11 cellular contexts compared by ENCODE assay signal in the genomic region with DNA sequence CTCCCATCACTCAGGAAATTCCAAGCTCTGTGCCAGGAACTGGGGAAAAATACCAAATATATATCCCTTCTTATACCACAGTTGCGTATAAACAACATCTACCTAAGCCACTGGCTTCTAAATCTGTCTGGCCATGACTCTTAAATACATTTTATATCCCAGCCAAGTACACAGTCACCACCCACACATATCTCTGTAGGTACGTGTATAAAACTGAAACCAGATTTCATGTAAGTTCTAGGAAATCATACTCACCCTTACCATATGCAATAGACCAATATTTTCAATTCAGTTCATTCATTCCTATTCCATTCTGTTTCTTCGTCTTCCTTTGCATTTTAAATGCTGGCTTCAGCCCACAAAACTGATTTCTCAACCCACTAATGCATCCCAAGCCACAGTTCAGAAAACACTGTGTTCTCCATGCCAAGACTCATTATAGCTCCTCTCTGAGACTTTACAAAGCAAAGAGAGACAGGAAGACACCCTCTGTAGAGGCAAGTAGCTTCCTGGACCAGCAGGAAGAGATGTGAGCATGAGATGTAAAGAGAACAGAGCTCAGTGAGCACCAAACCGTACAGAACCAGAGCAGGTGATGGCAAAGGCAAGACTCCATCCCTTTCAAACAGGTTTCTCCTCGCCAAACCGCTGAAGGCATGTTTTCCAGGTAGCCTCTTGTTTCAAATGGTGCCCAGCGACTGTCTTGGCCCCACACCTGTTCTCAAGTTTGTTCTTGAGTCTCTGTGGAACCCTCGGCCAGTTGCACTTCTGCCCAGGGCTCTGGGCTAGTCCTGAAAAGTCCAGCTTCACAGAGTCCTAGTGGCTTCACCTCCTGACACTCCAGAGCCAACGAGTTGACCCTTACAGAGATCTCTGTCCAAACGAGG. TPM values are rescaled to one million over a fixed set of nuclear protein-coding genes. Genes with fewer than 3 reads are reported as not detected.
DNase-seq lines count a peak whose midpoint lies in the region; ATAC-seq and TF ChIP-seq lines count a peak whose summit lies in the region.
"Had no signal": no experiment of that assay in that cellular context is flagged by ENCODE, and none has a peak within 500 bp of the region (broad histone marks: within the 10 kb centered on the region; RNA-seq: fewer than 3 reads in every experiment).

No MANE protein-coding gene starts in this region.

- H3K27me3 ChIP-seq in neuronal stem cell (ENCODE audit: control insufficient read depth in 3 of 3, insufficient read depth in 3 of 3, low read depth in 1 of 3, low read length in 3 of 3): no peaks in the 10 kb centered on the region
- no peaks in the 10 kb centered on the region for H3K27me3 ChIP-seq in tibial nerve
- H3K27me3 ChIP-seq: neural progenitor cell had no signal

- H4K91ac ChIP-seq in neuronal stem cell (ENCODE audit: low read depth, low read length, poor library complexity): no peak overlapping the region

- H2AFZ ChIP-seq in neuronal stem cell (ENCODE audit: low read length): peak overlapping the region; percentile 47
- H2AFZ ChIP-seq: neural progenitor cell had no signal

- no peak overlapping the region for H4K8ac ChIP-seq in neuronal stem cell (ENCODE audit: low read depth, low read length)

- no CpG with 5 or more reads among the region's 10 CpGs for WGBS in neuronal stem cell (ENCODE audit: extremely low coverage in 2 of 2, insufficient read length in 2 of 2, insufficient replicate concordance in 1 of 2), 2 donors
- WGBS in tibial nerve, 2 donors: 66 to 69% methylated on average over 10 of the region's 10 CpGs

- DNase-seq in ELR (ENCODE audit: low read depth) (peak; percentile 52), RWPE1 (ENCODE audit: low spot score) (no peak), cardiac fibroblast (ENCODE audit: low read depth in 2 of 2) (peak; percentile 42 to 50), neuronal stem cell (ENCODE audit: low spot score) (no peak), tibial nerve (ENCODE audit: low spot score in 2 of 2) (no peak)
- DNase-seq: effector CD4-positive, alpha-beta T cell; trophoblast cell had no signal

- TF ChIP-seq EP300 in tibial nerve (IDR thresholded peaks at IDR 0.05): no peak

- H3K9ac ChIP-seq in neuronal stem cell (ENCODE audit: low read depth, low read length, poor library complexity): no peak overlapping the region
- H3K9ac ChIP-seq: neural progenitor cell had no signal

- no peak for TF ChIP-seq POLR2A in tibial nerve (IDR thresholded peaks at IDR 0.05)

- no peaks in the 10 kb centered on the region for H3K36me3 ChIP-seq in neuronal stem cell (replicated peaks in 1 of 2; ENCODE audit: control insufficient read depth in 2 of 2, insufficient read depth in 2 of 2, low read length in 2 of 2)
- no peaks in the 10 kb centered on the region for H3K36me3 ChIP-seq in tibial nerve
- H3K36me3 ChIP-seq: neural progenitor cell had no signal

- H2BK120ac ChIP-seq in neuronal stem cell (ENCODE audit: low read depth, low read length): no peak overlapping the region

- no peak overlapping the region for H3K18ac ChIP-seq in neuronal stem cell (ENCODE audit: low read length)

- H3K9me3 ChIP-seq in neuronal stem cell (replicated peaks in 1 of 2; ENCODE audit: control insufficient read depth in 2 of 2, insufficient read depth in 1 of 2, low read depth in 1 of 2, low read length in 2 of 2): no peaks in the 10 kb centered on the region
- H3K9me3 ChIP-seq in tibial nerve: peaks cover 0 to 4% (median 0%) of the 10 kb centered on the region in 4 donors

- no peak overlapping the region for H3K23ac ChIP-seq in neuronal stem cell (ENCODE audit: low read depth, low read length, poor library complexity)

- no peak for TF ChIP-seq CTCF in RWPE1 (conservative IDR thresholded peaks at IDR 0.05; ENCODE audit: low read depth)
- TF ChIP-seq CTCF in cardiac fibroblast (IDR thresholded peaks at IDR 0.05; ENCODE audit: low read depth, low read length): no peak
- no peak for TF ChIP-seq CTCF in tibial nerve (IDR thresholded peaks at IDR 0.05)

- no peak overlapping the region for H2BK12ac ChIP-seq in neuronal stem cell (ENCODE audit: low read length)

- H3K14ac ChIP-seq in neuronal stem cell (ENCODE audit: low read length): no peak overlapping the region

- H3K4me3 ChIP-seq in cardiac fibroblast (replicated peaks in 1 of 2; ENCODE audit: low read depth in 2 of 2, low read length in 2 of 2) (no peak overlapping the region), neuronal stem cell (ENCODE audit: low read length in 2 of 2) (no peak overlapping the region), tibial nerve (no peak overlapping the region)
- H3K4me3 ChIP-seq: neural progenitor cell had no signal

- H2AK5ac ChIP-seq in neuronal stem cell (ENCODE audit: low read depth, low read length): no peak overlapping the region

- no peak overlapping the region for H3K4me2 ChIP-seq in neuronal stem cell (ENCODE audit: insufficient read depth, low read length, poor library complexity, severe bottlenecking)
- H3K4me2 ChIP-seq: neural progenitor cell had no signal

- H3K4me1 ChIP-seq in neuronal stem cell (ENCODE audit: control insufficient read depth in 2 of 2, insufficient read depth in 1 of 2, low read depth in 1 of 2, low read length in 2 of 2) (peaks cover 0 to 3% of the 10 kb centered on the region in 2 donors), tibial nerve (peaks cover 0 to 15% (median 2%) of the 10 kb centered on the region in 4 donors)
- H3K4me1 ChIP-seq: neural progenitor cell had no signal

- no peak overlapping the region for H2BK15ac ChIP-seq in neuronal stem cell (ENCODE audit: low read length)

- H3K4ac ChIP-seq in neuronal stem cell (ENCODE audit: low read length): no peak overlapping the region

- H3K27ac ChIP-seq in RWPE1: peak overlapping the region; percentile 73
- no peak overlapping the region for H3K27ac ChIP-seq in neuronal stem cell (replicated peaks; ENCODE audit: low read length)
- H3K27ac ChIP-seq in tibial nerve: no peak overlapping the region
- H3K27ac ChIP-seq: neural progenitor cell had no signal

- POLR2A ChIA-PET in RWPE1 (lab: Yijun Ruan, JAX; ENCODE audit: low non-redundant PET): no interaction called here

- H3K79me1 ChIP-seq in neuronal stem cell (ENCODE audit: low read depth, low read length): no peaks in the 10 kb centered on the region

- no peak overlapping the region for H2BK5ac ChIP-seq in neuronal stem cell (ENCODE audit: low read length)

- ATAC-seq in GM21723 (IDR thresholded peaks at IDR 0.05; ENCODE audit: unreplicated experiment) (no peak), GM18517 (IDR thresholded peaks at IDR 0.05; ENCODE audit: unreplicated experiment) (no peak), HG03571 (IDR thresholded peaks at IDR 0.05; ENCODE audit: unreplicated experiment) (no peak)

- CTCF ChIA-PET in RWPE1 (lab: Yijun Ruan, JAX): no interaction called here

RNA-seq across cellular contexts. Expression of a gene that starts 18.7 kb away (rescaled TPM):
- 2.6 TPM for polyA plus RNA-seq in neuronal stem cell (2013, experiment 1 of 2)
- 2.1 TPM for polyA plus RNA-seq in neuronal stem cell (2013, experiment 2 of 2)
- total RNA-seq in tibial nerve: 10 to 100 TPM in 3 of 4 donors, 1 to 10 TPM in 1; 6.9 to 23.5 (median 16.1) TPM

Comparison
In these comparisons a context has a peak if more than half of its experiments do, and no peak if none do; other contexts are left out.
1. DNase-seq: peak in ELR (single experiment) and cardiac fibroblast (2 of 2); none in RWPE1 (single experiment), neuronal stem cell (single experiment) and tibial nerve (0 of 2).